Comparison of ENCODE assay signal across 9 cellular contexts in the genomic region with DNA sequence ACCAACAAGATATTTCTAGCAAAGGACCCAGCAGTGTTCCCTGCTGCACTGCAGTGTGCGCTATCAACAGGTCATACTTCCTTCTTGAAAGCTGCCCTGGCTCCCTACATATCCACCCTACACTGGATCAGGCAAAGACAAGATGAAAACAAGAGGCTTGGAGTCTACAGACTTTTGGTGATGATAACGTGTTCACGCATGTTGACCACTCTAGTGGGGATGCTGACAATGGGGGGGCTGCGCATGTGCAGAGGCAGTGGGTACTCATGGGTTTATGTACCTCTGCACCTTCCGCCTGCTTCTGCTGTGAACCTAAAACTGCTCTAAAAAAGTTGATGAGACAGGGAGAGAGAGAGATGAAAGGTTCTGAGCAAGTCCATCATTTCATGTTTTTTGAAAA. TPM values are rescaled to one million over a fixed set of nuclear protein-coding genes. Genes with fewer than 3 reads are reported as not detected.
DNase-seq lines count a peak whose midpoint lies in the region; ATAC-seq, FAIRE-seq and TF ChIP-seq lines count a peak whose summit lies in the region.
"Had no signal": no experiment of that assay in that cellular context is flagged by ENCODE, and none has a peak within 500 bp of the region (broad histone marks: within the 10 kb centered on the region; RNA-seq: fewer than 3 reads in every experiment).

No MANE protein-coding gene starts in this region.

- no peaks in the 10 kb centered on the region for H3K27me3 ChIP-seq in CD8-positive, alpha-beta T cell (ENCODE audit: insufficient read depth, low read length)
- no peaks in the 10 kb centered on the region for H3K27me3 ChIP-seq in Panc1 (ENCODE audit: control insufficient read depth, insufficient read depth, low read length)
- H3K27me3 ChIP-seq in endocrine pancreas (ENCODE audit: control insufficient read depth, insufficient read depth, low read length): no peaks in the 10 kb centered on the region
- no peaks in the 10 kb centered on the region for H3K27me3 ChIP-seq in neutrophil

- BruUV-seq in Panc1 (replicated peaks; lab: Mats Ljungman, UMichigan): no TSS peak

- POLR2A ChIA-PET in CD8-positive, alpha-beta T cell (lab: Charles Lee): no interaction called here
- POLR2A ChIA-PET in Panc1 (lab: Charles Lee): no interaction called here

- H3K27ac ChIP-seq in CD8-positive, alpha-beta T cell (ENCODE audit: low read depth, low read length): no peak overlapping the region
- H3K27ac ChIP-seq in Panc1 (ENCODE audit: low read length) (peak overlapping the region; percentile 100), neutrophil (peak overlapping the region; percentile 95)

- peaks cover 52% of the 10 kb centered on the region for H3K36me3 ChIP-seq in CD8-positive, alpha-beta T cell (ENCODE audit: insufficient read depth, low read length)
- H3K36me3 ChIP-seq in Panc1 (ENCODE audit: control insufficient read depth, insufficient read depth, low read length) (peaks cover 65% of the 10 kb centered on the region), endocrine pancreas (ENCODE audit: control insufficient read depth, insufficient read depth, low read length) (peaks cover 2% of the 10 kb centered on the region), neutrophil (peaks cover 33% of the 10 kb centered on the region)

- H3K36me3 Mint-ChIP-seq in CD8-positive, alpha-beta T cell: peaks cover 82% of the 10 kb centered on the region

- H3K4me1 ChIP-seq in CD8-positive, alpha-beta T cell (ENCODE audit: insufficient read depth, low read length): peaks cover 48% of the 10 kb centered on the region
- H3K4me1 ChIP-seq in Panc1 (ENCODE audit: control insufficient read depth, insufficient read depth, low read length): peaks cover 74% of the 10 kb centered on the region
- no peaks in the 10 kb centered on the region for H3K4me1 ChIP-seq in endocrine pancreas (ENCODE audit: control insufficient read depth, insufficient read depth, low read length)
- peaks cover 77 to 80% of the 10 kb centered on the region in 2 experiments for H3K4me1 ChIP-seq in neutrophil (ENCODE audit: control insufficient read depth in 1 of 2, insufficient read depth in 1 of 2, low read depth in 1 of 2, low read length in 1 of 2)

- H3K27ac Mint-ChIP-seq in CD8-positive, alpha-beta T cell: peak overlapping the region; percentile 78

- H3K27me3 Mint-ChIP-seq in CD8-positive, alpha-beta T cell (ENCODE audit: low read depth): no peaks in the 10 kb centered on the region

- no peak for DNase-seq in CD8-positive, alpha-beta T cell
- DNase-seq in Panc1 (ENCODE audit: low read depth, low spot score): no peak
- DNase-seq in 8988T: no peak
- no peak for DNase-seq in GM12891 (ENCODE audit: insufficient read length, low spot score)
- no peak for DNase-seq in GM19239 (ENCODE audit: insufficient read length, low spot score)
- DNase-seq: SHP77 treated with DMSO at 0.1 percent for 48 hours had no signal

- intact Hi-C loops in CD8-positive, alpha-beta T cell (cut with DNase I, micrococcal nuclease): no loop called here
- intact Hi-C loops in Panc1 (cut with micrococcal nuclease; ENCODE audit: unreplicated experiment): no loop called here

- peak overlapping the region; percentile 11 for H3K9ac ChIP-seq in endocrine pancreas (ENCODE audit: control insufficient read depth, insufficient read depth, low read length)

- TF ChIP-seq CTCF in CD8-positive, alpha-beta T cell (IDR thresholded peaks at IDR 0.05): no peak
- TF ChIP-seq CTCF in Panc1 (IDR thresholded peaks at IDR 0.05): no peak
- no peak for TF ChIP-seq CTCF in neutrophil (IDR thresholded peaks at IDR 0.05)

- peaks cover 69% of the 10 kb centered on the region for H3K4me1 Mint-ChIP-seq in CD8-positive, alpha-beta T cell (ENCODE audit: low read depth)

- H3K9me3 ChIP-seq in CD8-positive, alpha-beta T cell (ENCODE audit: low read length): no peaks in the 10 kb centered on the region
- H3K9me3 ChIP-seq in Panc1 (ENCODE audit: control insufficient read depth, insufficient read depth, low read depth, low read length) (no peaks in the 10 kb centered on the region), endocrine pancreas (ENCODE audit: control insufficient read depth, low read length) (no peaks in the 10 kb centered on the region), neutrophil (no peaks in the 10 kb centered on the region)

- no peak overlapping the region for H3K4me3 ChIP-seq in CD8-positive, alpha-beta T cell (ENCODE audit: low read depth, low read length)
- H3K4me3 ChIP-seq in Panc1 (ENCODE audit: low read depth in 2 of 2, low read length in 2 of 2) (peak overlapping the region; percentile 10 to 97; a peak in 2 of 4 replicates), endocrine pancreas (ENCODE audit: control insufficient read depth, insufficient read depth, low read length) (no peak overlapping the region), neutrophil (ENCODE audit: low read depth in 1 of 2, low read length in 1 of 2) (peak overlapping the region; percentile 47 to 54)

- H3K9me3 Mint-ChIP-seq in CD8-positive, alpha-beta T cell: no peaks in the 10 kb centered on the region

- no peak for ATAC-seq in CD8-positive, alpha-beta T cell
- ATAC-seq in Panc1 (no peak), GM18511 (IDR thresholded peaks at IDR 0.05; ENCODE audit: unreplicated experiment) (no peak)

- in situ Hi-C loops in Panc1 (cut with HindIII; ENCODE audit: low pct_unique_long_range_greater_than_20kb, low sequenced_read_pairs): no loop called here

- CTCF ChIA-PET in CD8-positive, alpha-beta T cell (lab: Charles Lee): interaction anchor here (1.2 to 2.2 kb wide), 5 partner anchors 10 to 132 kb away, joined by 3 to 15 read pairs (median 6); no protein-coding TSS in a partner anchor
- CTCF ChIA-PET in Panc1 (lab: Charles Lee): no interaction called here

- H3K4me3 Mint-ChIP-seq in CD8-positive, alpha-beta T cell: peak overlapping the region; percentile 19

- FAIRE-seq in GM12891 (lab: Jason Lieb, UNC) (no peak), GM19239 (lab: Jason Lieb, UNC) (no peak)

- TF ChIP-seq POLR2A in GM12891 (IDR thresholded peaks at IDR 0.05; ENCODE audit: low read depth, low read length): no peak

TF ChIP-seq in GM12891, 5 proteins besides CTCF, POLR2A, EP300 and RAD21:
- TF ChIP-seq SPI1 (IDR thresholded peaks at IDR 0.05; ENCODE audit: low read depth, low read length) (no peak), POU2F2 (IDR thresholded peaks at IDR 0.05; ENCODE audit: low read depth, low read length) (no peak), POLR2AphosphoS5 (IDR thresholded peaks at IDR 0.05; ENCODE audit: low read depth, low read length) (no peak; the same call in 1 of the 2 replicates), PAX5 (IDR thresholded peaks at IDR 0.05; ENCODE audit: insufficient read depth, low read length, severe bottlenecking) (no peak), TAF1 (IDR thresholded peaks at IDR 0.05; ENCODE audit: low read depth, low read length) (no peak)

RNA-seq across cellular contexts. Expression of a gene that starts 5.5 kb away (rescaled TPM):
- 100 to 1,000 TPM; 130 to 136 TPM for total RNA-seq in CD8-positive, alpha-beta T cell
- total RNA-seq in Panc1 (2021; ENCODE audit: unreplicated experiment): 2,480 TPM
- 3,248 TPM for polyA plus RNA-seq in Panc1 (2012; ENCODE audit: insufficient read length)
- 2,629 TPM for polyA plus RNA-seq in GM12891 (2012; ENCODE audit: low read depth, missing spikeins)

RNA-seq across cellular contexts. Expression of a gene that starts 55.6 kb away (rescaled TPM):
- 10 to 100 TPM; 62.8 to 68.4 TPM for total RNA-seq in CD8-positive, alpha-beta T cell
- total RNA-seq in Panc1 (2021; ENCODE audit: unreplicated experiment): 217 TPM
- polyA plus RNA-seq in Panc1 (2012; ENCODE audit: insufficient read length): 196 TPM
- polyA plus RNA-seq in GM12891 (2012; ENCODE audit: low read depth, missing spikeins): 21.3 TPM

Comparison
In these comparisons a context has a peak if more than half of its experiments do, and no peak if none do; other contexts are left out.
1. H3K4me3 ChIP-seq: peak in Panc1 (2 of 2) and neutrophil (2 of 2); none in CD8-positive, alpha-beta T cell (single experiment) and endocrine pancreas (single experiment).
2. RNA of a gene that starts 5.5 kb away (total RNA-seq): 2,480 TPM in Panc1 (single experiment); 130 to 136 TPM in CD8-positive, alpha-beta T cell; every median in the first group is over 10 times any median in the second.